In the genomic region with DNA sequence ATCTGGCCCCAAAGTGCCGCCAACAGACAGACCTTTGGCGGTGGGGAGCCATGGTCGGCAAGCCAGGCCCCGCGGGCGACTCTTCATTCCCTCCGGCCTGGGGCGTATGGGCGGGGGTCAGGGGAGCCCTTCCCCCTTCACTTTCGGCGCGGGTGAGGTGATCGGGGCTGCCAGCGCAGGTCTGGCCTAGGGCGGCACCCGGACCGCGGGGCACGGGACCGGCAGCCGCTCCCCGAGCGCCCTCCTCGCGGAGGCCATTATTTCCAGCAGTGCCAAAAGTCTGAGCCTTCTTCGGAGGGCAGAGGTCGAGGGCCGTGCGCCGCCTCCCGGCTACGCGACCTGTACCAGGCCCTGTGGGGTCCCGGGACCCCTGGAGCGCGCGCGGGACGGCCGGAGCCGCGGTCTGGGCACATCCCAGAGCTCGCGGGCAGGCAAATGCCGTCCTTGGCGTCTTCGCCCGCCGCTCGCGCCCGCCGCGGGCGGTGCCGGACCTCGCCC, we compare ENCODE assay signal across 8 cellular contexts. TPM values are rescaled to one million over a fixed set of nuclear protein-coding genes. Genes with fewer than 3 reads are reported as not detected.
DNase-seq lines count a peak whose midpoint lies in the region; ATAC-seq and TF ChIP-seq lines count a peak whose summit lies in the region.

No MANE protein-coding gene starts in this region.

- no peak for DNase-seq in AG10803 (ENCODE audit: low read depth)
- peak; percentile 30 for DNase-seq in SW480 (ENCODE audit: low spot score)
- peak; percentile 13 to 16 for DNase-seq in central memory CD8-positive, alpha-beta T cell (ENCODE audit: low spot score in 2 of 2)
- DNase-seq in left lobe of liver (ENCODE audit: low spot score), result no peak
- DNase-seq in stimulated activated CD8-positive, alpha-beta memory T cell treated with anti-CD3 and anti-CD28 coated beads, Interleukin-7, amount 100 ng/mL, for 24 hours (ENCODE audit: low read depth), result peak; percentile 1
- no peak for DNase-seq in LoVo (ENCODE audit: low spot score)

- no peaks in the 10 kb centered on the region for H3K9me3 Mint-ChIP-seq in central memory CD8-positive, alpha-beta T cell

- H3K27me3 Mint-ChIP-seq in central memory CD8-positive, alpha-beta T cell, result no peaks in the 10 kb centered on the region

- H3K4me3 Mint-ChIP-seq in central memory CD8-positive, alpha-beta T cell, result peak overlapping the region; percentile 90

- peak overlapping the region; percentile 89 for H3K27ac Mint-ChIP-seq in central memory CD8-positive, alpha-beta T cell (ENCODE audit: low read depth)

- H3K4me1 Mint-ChIP-seq in central memory CD8-positive, alpha-beta T cell, result peaks cover 6% of the 10 kb centered on the region

- no peak for TF ChIP-seq CTCF in AG10803 (conservative IDR thresholded peaks at IDR 0.05; ENCODE audit: low read length)

- ATAC-seq in GM18867 (IDR thresholded peaks at IDR 0.05; ENCODE audit: unreplicated experiment) (peak; percentile 31), HG03097 (IDR thresholded peaks at IDR 0.05; ENCODE audit: low FRiP score, unreplicated experiment) (peak; percentile 27), left lobe of liver (peak; percentile 58)
- peak; percentile 26 for ATAC-seq in central memory CD8-positive, alpha-beta T cell (replicated peaks; ENCODE audit: extremely low read depth, poor library complexity, severe bottlenecking)

- H3K4me3 ChIP-seq in AG10803 (ENCODE audit: low read length), result peak overlapping the region; percentile 64

- peaks cover 8% of the 10 kb centered on the region for H3K36me3 Mint-ChIP-seq in central memory CD8-positive, alpha-beta T cell (ENCODE audit: insufficient read depth)

RNA-seq across cellular contexts. Expression of gene KDM6A, which starts 0.6 kb away (rescaled TPM):
- 8.4 TPM for total RNA-seq in left lobe of liver

RNA-seq across cellular contexts. Expression of gene DUSP21, which starts 28.5 kb away (rescaled TPM):
- not detected for total RNA-seq in left lobe of liver

Comparison
In these comparisons a context has a peak if more than half of its experiments do, and no peak if none do; other contexts are left out.
1. DNase-seq: peak in SW480 (single experiment), central memory CD8-positive, alpha-beta T cell (2 of 2) and stimulated activated CD8-positive, alpha-beta memory T cell treated with anti-CD3 and anti-CD28 coated beads, Interleukin-7, amount 100 ng/mL, for 24 hours (single experiment); none in AG10803 (single experiment), left lobe of liver (single experiment) and LoVo (single experiment).
2. Peak in every context shown above with its lines, with median percentiles within 50 percentile points of each other: ATAC-seq.